35 cellular contexts compared by ENCODE assay signal in the genomic region with DNA sequence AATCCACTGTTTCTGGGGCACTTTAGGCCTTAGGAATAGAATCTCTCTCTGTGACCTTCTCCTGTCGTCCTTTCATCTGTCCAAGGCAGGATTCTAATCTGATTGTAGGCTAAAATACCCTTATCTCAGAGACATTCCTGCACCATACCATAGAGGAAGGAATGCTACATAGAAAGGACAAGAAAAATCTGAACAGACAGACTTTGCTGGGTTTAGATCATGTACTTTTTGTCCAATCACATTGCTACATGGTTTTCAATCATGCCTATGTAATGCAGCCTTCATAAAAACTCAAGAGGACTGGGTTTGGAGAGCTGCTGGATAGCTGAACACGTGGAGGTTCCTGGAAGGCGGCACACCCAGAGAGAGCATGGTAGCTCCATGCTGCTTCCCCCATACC.
"Had no signal": no experiment of that assay in that cellular context is flagged by ENCODE, and none has a peak within 500 bp of the region (broad histone marks: within the 10 kb centered on the region; RNA-seq: fewer than 3 reads in every experiment).

No MANE protein-coding gene starts in this region.

- H3K4me1 ChIP-seq: adrenal gland, ascending aorta, body of pancreas, breast epithelium had no signal

- H3K9me3 ChIP-seq: adrenal gland, ascending aorta, body of pancreas, breast epithelium had no signal

- FAIRE-seq: astrocyte, bronchial epithelial cell had no signal

- ATAC-seq: activated naive CD4-positive, alpha-beta T cell treated with anti-CD3 and anti-CD28 coated beads, Interleukin-2, amount 50 U/mL, for 72 hours; activated naive CD8-positive, alpha-beta T cell treated with anti-CD3 and anti-CD28 coated beads, Interleukin-2, amount 50 U/mL, for 24 hours; activated T-cell treated with anti-CD3 and anti-CD28 coated beads, Interleukin-2, amount 50 U/mL, for 4 hours; activated T-cell treated with anti-CD3 and anti-CD28 coated beads, Interleukin-2, amount 50 U/mL, for 72 hours; activated T-helper 17 cell treated with anti-CD3 and anti-CD28 coated beads, Interleukin-2, amount 50 U/mL, for 72 hours; body of pancreas had no signal

- H3K4me3 ChIP-seq: adrenal gland, ascending aorta, body of pancreas, breast epithelium, cardiac muscle cell had no signal

- H3K27me3 ChIP-seq: adrenal gland, ascending aorta, body of pancreas, brain microvascular endothelial cell, breast epithelium, cardiac muscle cell had no signal

- H3K36me3 ChIP-seq: adrenal gland, ascending aorta, brain microvascular endothelial cell, breast epithelium, cardiac muscle cell had no signal

- H3K27ac ChIP-seq: adrenal gland, ascending aorta, body of pancreas, brain microvascular endothelial cell, breast epithelium had no signal

- DNase-seq: activated effector memory CD4-positive, alpha-beta T cell treated with anti-CD3 and anti-CD28 coated beads, Interleukin-2, amount 50 U/mL, for 16 hours; activated effector memory CD4-positive, alpha-beta T cell treated with Interleukin-2 at 50 U/mL for 16 hours; activated gamma-delta T cell; activated gamma-delta T cell treated with Interleukin-2 at 50 U/mL for 16 hours; activated naive CD4-positive, alpha-beta T cell; activated naive CD4-positive, alpha-beta T cell treated with anti-CD3 and anti-CD28 coated beads for 36 hours; activated naive CD4-positive, alpha-beta T cell treated with anti-CD3 and anti-CD28 coated beads, Interleukin-2, amount 10 ng/mL, durations not matched to agents 7 days and 5 days; activated naive CD4-positive, alpha-beta T cell treated with anti-CD3 and anti-CD28 coated beads, Interleukin-2, amount 50 U/mL, for 16 hours; activated naive CD4-positive, alpha-beta T cell treated with Interleukin-2 at 50 U/mL for 16 hours; activated naive CD8-positive, alpha-beta T cell treated with anti-CD3 and anti-CD28 coated beads for 36 hours; activated naive CD8-positive, alpha-beta T cell treated with anti-CD3 and anti-CD28 coated beads, Interleukin-2, amount 10 ng/mL, durations not matched to agents 7 days and 5 days; activated naive CD8-positive, alpha-beta T cell treated with anti-CD3 and anti-CD28 coated beads, Interleukin-2, amount 50 U/mL, for 24 hours; activated T-cell treated with anti-CD3 and anti-CD28 coated beads for 4 hours; activated T-cell treated with anti-CD3 and anti-CD28 coated beads, Interleukin-2, amount 50 U/mL, for 1 hour; activated T-cell treated with anti-CD3 and anti-CD28 coated beads, Interleukin-2, amount 50 U/mL, for 24 hours; activated T-cell treated with anti-CD3 and anti-CD28 coated beads, Interleukin-2, amount 50 U/mL, for 4 hours; activated T-cell treated with anti-CD3 and anti-CD28 coated beads, Interleukin-2, amount 50 U/mL, for 48 hours; activated T-cell treated with anti-CD3 and anti-CD28 coated beads, Interleukin-2, amount 50 U/mL, for 72 hours; adrenal gland; amniotic stem cell; amygdala; anterior cingulate cortex; aorta; body of pancreas; brain microvascular endothelial cell; caudate nucleus; central memory CD4-positive, alpha-beta T cell; cerebellar nuclear complex had no signal
